10 cellular contexts compared by ENCODE assay signal in the genomic region with DNA sequence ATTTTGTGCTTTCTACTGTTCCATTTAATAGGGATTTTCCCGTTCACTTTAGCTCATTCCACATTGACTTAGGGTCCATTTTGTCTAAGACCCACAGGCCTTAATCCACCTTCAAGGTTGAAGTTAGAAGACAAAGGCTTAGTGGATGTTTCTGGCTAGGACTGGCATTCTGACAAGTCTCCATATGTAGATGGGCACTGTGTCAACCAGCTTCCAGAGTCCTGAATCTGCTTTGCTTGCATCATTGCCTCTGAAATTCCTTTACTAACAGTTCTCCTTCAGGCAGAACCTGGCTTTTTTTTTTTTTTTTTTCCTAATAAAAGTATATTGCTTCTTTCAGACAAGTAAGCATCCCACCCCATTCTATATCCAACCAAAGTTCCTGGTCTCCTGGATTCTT.
A peak's percentile ranks its signal among the peaks of the same experiment; 100 is the strongest.
DNase-seq lines count a peak whose midpoint lies in the region; ATAC-seq and TF ChIP-seq lines count a peak whose summit lies in the region.
"Had no signal": no experiment of that assay in that cellular context is flagged by ENCODE, and none has a peak within 500 bp of the region (broad histone marks: within the 10 kb centered on the region; RNA-seq: fewer than 3 reads in every experiment).

No MANE protein-coding gene starts in this region.

- peaks cover 2% of the 10 kb centered on the region for H3K36me3 Mint-ChIP-seq in activated naive CD8-positive, alpha-beta T cell
- H3K36me3 Mint-ChIP-seq in activated naive CD8-positive, alpha-beta T cell treated with anti-CD3 and anti-CD28 coated beads, Interleukin-2, amount 50 U/mL, for 24 hours (ENCODE audit: low read depth) = no peaks in the 10 kb centered on the region
- H3K36me3 Mint-ChIP-seq in T-helper 17 cell (ENCODE audit: low read depth) (no peaks in the 10 kb centered on the region), natural killer cell (no peaks in the 10 kb centered on the region)

- no peaks in the 10 kb centered on the region for H3K9me3 Mint-ChIP-seq in activated naive CD8-positive, alpha-beta T cell (ENCODE audit: low read depth)
- no peaks in the 10 kb centered on the region for H3K9me3 Mint-ChIP-seq in activated naive CD8-positive, alpha-beta T cell treated with anti-CD3 and anti-CD28 coated beads, Interleukin-2, amount 50 U/mL, for 24 hours
- no peaks in the 10 kb centered on the region for H3K9me3 Mint-ChIP-seq in natural killer cell

- H3K4me1 ChIP-seq in gastroesophageal sphincter (peaks cover 2 to 35% (median 22%) of the 10 kb centered on the region in 3 donors), tibial nerve (peaks cover 0 to 27% (median 18%) of the 10 kb centered on the region in 4 donors)

- TF ChIP-seq POLR2A in gastroesophageal sphincter (IDR thresholded peaks at IDR 0.05) (no peak), tibial nerve (IDR thresholded peaks at IDR 0.05) (no peak)

- peak overlapping the region; percentile 69 for H3K27ac Mint-ChIP-seq in activated naive CD8-positive, alpha-beta T cell
- H3K27ac Mint-ChIP-seq in activated naive CD8-positive, alpha-beta T cell treated with anti-CD3 and anti-CD28 coated beads, Interleukin-2, amount 50 U/mL, for 24 hours = no peak overlapping the region
- H3K27ac Mint-ChIP-seq in T-helper 17 cell (peak overlapping the region; percentile 94), natural killer cell (no peak overlapping the region)

- no peak overlapping the region for H3K4me3 Mint-ChIP-seq in activated naive CD8-positive, alpha-beta T cell
- no peak overlapping the region for H3K4me3 Mint-ChIP-seq in activated naive CD8-positive, alpha-beta T cell treated with anti-CD3 and anti-CD28 coated beads, Interleukin-2, amount 50 U/mL, for 24 hours
- peak overlapping the region; percentile 25 for H3K4me3 Mint-ChIP-seq in T-helper 17 cell
- no peak overlapping the region for H3K4me3 Mint-ChIP-seq in natural killer cell

- H3K4me3 ChIP-seq in gastroesophageal sphincter (no peak overlapping the region), tibial nerve (no peak overlapping the region)

- H3K36me3 ChIP-seq in gastroesophageal sphincter = no peaks in the 10 kb centered on the region
- H3K36me3 ChIP-seq in tibial nerve = no peaks in the 10 kb centered on the region

- no peak for TF ChIP-seq EP300 in gastroesophageal sphincter (IDR thresholded peaks at IDR 0.05)
- no peak for TF ChIP-seq EP300 in tibial nerve (IDR thresholded peaks at IDR 0.05)

- TF ChIP-seq CTCF in gastroesophageal sphincter (IDR thresholded peaks at IDR 0.05) = no peak
- TF ChIP-seq CTCF in tibial nerve (IDR thresholded peaks at IDR 0.05) = no peak
- TF ChIP-seq CTCF in natural killer cell (IDR thresholded peaks at IDR 0.05) = no peak

- peaks cover 47% of the 10 kb centered on the region for H3K4me1 Mint-ChIP-seq in activated naive CD8-positive, alpha-beta T cell (ENCODE audit: low read depth)
- peaks cover 57% of the 10 kb centered on the region for H3K4me1 Mint-ChIP-seq in activated naive CD8-positive, alpha-beta T cell treated with anti-CD3 and anti-CD28 coated beads, Interleukin-2, amount 50 U/mL, for 24 hours
- H3K4me1 Mint-ChIP-seq in T-helper 17 cell (peaks cover 26% of the 10 kb centered on the region), natural killer cell (peaks cover 14 to 15% of the 10 kb centered on the region in 2 donors)

- H3K27me3 ChIP-seq in gastroesophageal sphincter (no peaks in the 10 kb centered on the region), tibial nerve (no peaks in the 10 kb centered on the region)

- intact Hi-C loops in natural killer cell (cut with micrococcal nuclease) = no loop called here

- H3K27me3 Mint-ChIP-seq in activated naive CD8-positive, alpha-beta T cell = no peaks in the 10 kb centered on the region
- no peaks in the 10 kb centered on the region for H3K27me3 Mint-ChIP-seq in activated naive CD8-positive, alpha-beta T cell treated with anti-CD3 and anti-CD28 coated beads, Interleukin-2, amount 50 U/mL, for 24 hours
- H3K27me3 Mint-ChIP-seq in T-helper 17 cell = no peaks in the 10 kb centered on the region
- H3K27me3 Mint-ChIP-seq in natural killer cell (ENCODE audit: low read depth in 2 of 2) = peaks cover 9 to 11% of the 10 kb centered on the region in 2 donors

- H3K27ac ChIP-seq in gastroesophageal sphincter (peak overlapping the region in 3 of 4 donors; percentile 51 to 75 (median 67)), tibial nerve (peak overlapping the region in 3 of 4 donors; percentile 36 to 59 (median 53))

- no peak for DNase-seq in activated naive CD8-positive, alpha-beta T cell treated with anti-CD3 and anti-CD28 coated beads, Interleukin-2, amount 50 U/mL, for 24 hours
- DNase-seq in T-helper 17 cell (no peak), tibial nerve (ENCODE audit: low spot score in 2 of 2) (no peak), natural killer cell (no peak)
- DNase-seq: erythroblast; stimulated activated CD4-positive, alpha-beta T cell treated with anti-CD3 and anti-CD28 coated beads, Interleukin-12 subunit alpha, Interleukin-12 subunit beta, amount 100 ng/mL, for 4 hours had no signal

- no peak for ATAC-seq in activated naive CD8-positive, alpha-beta T cell treated with anti-CD3 and anti-CD28 coated beads, Interleukin-2, amount 50 U/mL, for 24 hours
- ATAC-seq in T-helper 17 cell (no peak), gastroesophageal sphincter (no peak), HG02678 (IDR thresholded peaks at IDR 0.05; ENCODE audit: unreplicated experiment) (no peak), HG03571 (IDR thresholded peaks at IDR 0.05; ENCODE audit: unreplicated experiment) (no peak), natural killer cell (no peak)

- no peaks in the 10 kb centered on the region for H3K9me3 ChIP-seq in T-helper 17 cell (ENCODE audit: control insufficient read depth, low read length, poor library complexity, severe bottlenecking)
- H3K9me3 ChIP-seq in gastroesophageal sphincter = no peaks in the 10 kb centered on the region
- H3K9me3 ChIP-seq in tibial nerve = no peaks in the 10 kb centered on the region

- 70 to 80% methylated on average over 1 of the region's 1 CpG for WGBS in gastroesophageal sphincter (ENCODE audit: low coverage in 1 of 2), 2 donors
- 78 to 92% methylated on average over 1 of the region's 1 CpG for WGBS in tibial nerve, 2 donors

Comparison
In these comparisons a context has a peak if more than half of its experiments do, and no peak if none do; other contexts are left out.
1. H3K27ac Mint-ChIP-seq: peak in activated naive CD8-positive, alpha-beta T cell (single experiment) and T-helper 17 cell (single experiment); none in activated naive CD8-positive, alpha-beta T cell treated with anti-CD3 and anti-CD28 coated beads, Interleukin-2, amount 50 U/mL, for 24 hours (single experiment) and natural killer cell (0 of 2).